Comparison of ENCODE assay signal across 25 cellular contexts in genomic region chr4:162102713-162103112, GRCh38.
"Had no signal": no experiment of that assay in that cellular context is flagged by ENCODE, and none has a peak within 500 bp of the region (broad histone marks: within the 10 kb centered on the region; RNA-seq: fewer than 3 reads in every experiment).

No MANE protein-coding gene starts in this region.

- H3K4me1 ChIP-seq: left ventricle myocardium inferior, neural progenitor cell, prostate gland, sigmoid colon, tibial nerve, uterus had no signal

- ATAC-seq: natural killer cell; right cardiac atrium; stimulated activated memory B cell treated with anti-CD40 and anti-IgM and Interleukin-4, amounts not matched to agents 10 μg/mL and 1 μg/mL and 100 μg/mL, for 72 hours; stimulated activated naive CD8-positive, alpha-beta T cell treated with anti-CD3 and anti-CD28 coated beads, Interleukin-15, amount 100 ng/mL, for 72 hours had no signal

- H3K9me3 ChIP-seq: ovary, prostate gland, sigmoid colon, uterus had no signal

- H3K4me2 ChIP-seq: hepatocyte, neural progenitor cell, smooth muscle cell had no signal

- H3K27ac ChIP-seq: hepatocyte, left ventricle myocardium inferior, neural progenitor cell, ovary, prostate gland, sigmoid colon, tibial nerve, uterus had no signal

- H3K36me3 ChIP-seq: left ventricle myocardium inferior, neural progenitor cell, ovary, prostate gland, sigmoid colon, tibial nerve, uterus had no signal

- DNase-seq: islet precursor cell; left ventricle myocardium inferior; naive B cell; natural killer cell; nephron progenitor cell; ovary; posterior cingulate gyrus; retina; right cardiac atrium; sigmoid colon; stimulated activated CD4-positive, alpha-beta T cell treated with anti-CD3 and anti-CD28 coated beads, Interleukin-1b, Interleukin-23, amount 100 ng/mL, for 48 hours; stimulated activated CD4-positive, alpha-beta T cell treated with anti-CD3 and anti-CD28 coated beads, Interleukin-2, amount 100 ng/mL, for 48 hours; stimulated activated CD4-positive, alpha-beta T cell treated with anti-CD3 and anti-CD28 coated beads, Interleukin-4, amount 100 ng/mL, for 4 hours; stimulated activated CD8-positive, alpha-beta memory T cell treated with anti-CD3 and anti-CD28 coated beads, Interleukin-4, amount 100 ng/mL, for 48 hours; stimulated activated naive CD4-positive, alpha-beta T cell treated with Interleukin-2 at 50 U/mL for 16 hours; stimulated activated naive CD8-positive, alpha-beta T cell treated with anti-CD3 and anti-CD28 coated beads, Interleukin-15, amount 100 ng/mL, for 72 hours; substantia nigra; uterus had no signal

- H2AFZ ChIP-seq: hepatocyte, neural progenitor cell had no signal

- H3K9ac ChIP-seq: neural progenitor cell had no signal

- H3K4me3 ChIP-seq: hepatocyte, left ventricle myocardium inferior, lung, neural progenitor cell, ovary, prostate gland, sigmoid colon, smooth muscle cell, tibial nerve, uterus had no signal

- H3K27me3 ChIP-seq: hepatocyte, neural progenitor cell, ovary, sigmoid colon, tibial nerve, uterus had no signal
